In genomic region chr7:155935005-155935557, GRCh38 we compare ENCODE assay signal across 27 cellular contexts.
DNase-seq lines count a peak whose midpoint lies in the region; ATAC-seq and TF ChIP-seq lines count a peak whose summit lies in the region.
"Had no signal": no experiment of that assay in that cellular context is flagged by ENCODE, and none has a peak within 500 bp of the region (broad histone marks: within the 10 kb centered on the region; RNA-seq: fewer than 3 reads in every experiment).

No MANE protein-coding gene starts in this region.

- no peak for TF ChIP-seq CTCF in HEK293 (tag by site-specific recombination; IDR thresholded peaks at IDR 0.05)
- no peak for TF ChIP-seq CTCF in RWPE2 (IDR thresholded peaks at IDR 0.05; ENCODE audit: poor library complexity, severe bottlenecking)
- no peak for TF ChIP-seq CTCF in progenitor cell of endocrine pancreas (IDR thresholded peaks at IDR 0.05; ENCODE audit: unreplicated experiment)

- peaks cover 14% of the 10 kb centered on the region for H3K27me3 Mint-ChIP-seq in activated T-cell treated with anti-CD3 and anti-CD28 coated beads, Interleukin-2, amount 50 U/mL, for 72 hours (ENCODE audit: low read depth)
- H3K27me3 Mint-ChIP-seq in progenitor cell of endocrine pancreas = peaks cover 42% of the 10 kb centered on the region

- H3K4me1 ChIP-seq in HEK293 (ENCODE audit: control insufficient read depth, insufficient read depth, low read length) (no peaks in the 10 kb centered on the region), RWPE2 (ENCODE audit: insufficient read depth, poor library complexity, severe bottlenecking) (no peaks in the 10 kb centered on the region)
- H3K4me1 ChIP-seq: A549; BLaER1 treated with 17β-estradiol and CSF1 and Interleukin-3, amounts not matched to agents 10 nM and 100 nM had no signal

- CTCF ChIA-PET in HEK293 (lab: Yijun Ruan, JAX) = no interaction called here

- H3K27me3 ChIP-seq in RWPE2 (ENCODE audit: insufficient read depth, poor library complexity, severe bottlenecking) = no peaks in the 10 kb centered on the region
- H3K27me3 ChIP-seq: BLaER1 treated with 17β-estradiol and CSF1 and Interleukin-3, amounts not matched to agents 10 nM and 100 nM had no signal

- POLR2A ChIA-PET in HEK293 (lab: Yijun Ruan, JAX) = no interaction called here

- H3K4me3 ChIP-seq in HEK293 (ENCODE audit: low read depth, low read length) (no peak overlapping the region), RWPE2 (ENCODE audit: severe bottlenecking) (no peak overlapping the region)
- H3K4me3 ChIP-seq: A549; BLaER1 treated with 17β-estradiol and CSF1 and Interleukin-3, amounts not matched to agents 10 nM and 100 nM; SK-N-MC had no signal

- H3K36me3 ChIP-seq in HEK293 (ENCODE audit: control insufficient read depth in 2 of 2, insufficient read depth in 1 of 2, low read length in 2 of 2) = no peaks in the 10 kb centered on the region
- H3K36me3 ChIP-seq in RWPE2 (ENCODE audit: low read depth) = no peaks in the 10 kb centered on the region
- H3K36me3 ChIP-seq: BLaER1 treated with 17β-estradiol and CSF1 and Interleukin-3, amounts not matched to agents 10 nM and 100 nM had no signal

- H3K27ac ChIP-seq in HEK293 (ENCODE audit: extremely low read depth, low read depth, low read length) = no peak overlapping the region
- no peak overlapping the region for H3K27ac ChIP-seq in RWPE2 (ENCODE audit: poor library complexity, severe bottlenecking)
- H3K27ac ChIP-seq: BLaER1 treated with 17β-estradiol and CSF1 and Interleukin-3, amounts not matched to agents 10 nM and 100 nM; HL-60; RWPE1; SK-N-MC had no signal

- H3K27ac Mint-ChIP-seq in activated T-cell treated with anti-CD3 and anti-CD28 coated beads, Interleukin-2, amount 50 U/mL, for 72 hours = no peak overlapping the region
- peak overlapping the region; percentile 1 for H3K27ac Mint-ChIP-seq in progenitor cell of endocrine pancreas
- H3K27ac Mint-ChIP-seq: CD4-positive, alpha-beta T cell had no signal

- ATAC-seq in activated T-cell treated with anti-CD3 and anti-CD28 coated beads, Interleukin-2, amount 50 U/mL, for 72 hours (replicated peaks in 1 of 2) = peak; percentile 34 to 35
- ATAC-seq in RWPE2 (ENCODE audit: low read depth) = peak; percentile 21; the same call in 1 of the 3 replicates
- ATAC-seq: A549, HCT116, Panc1 had no signal

- H3K36me3 Mint-ChIP-seq in activated T-cell treated with anti-CD3 and anti-CD28 coated beads, Interleukin-2, amount 50 U/mL, for 72 hours (ENCODE audit: insufficient read depth in 2 of 2) = peaks cover 1 to 4% of the 10 kb centered on the region in 2 donors
- peaks cover under 1% of the 10 kb centered on the region for H3K36me3 Mint-ChIP-seq in progenitor cell of endocrine pancreas (ENCODE audit: insufficient read depth)

- no peak overlapping the region for H3K4me3 Mint-ChIP-seq in activated T-cell treated with anti-CD3 and anti-CD28 coated beads, Interleukin-2, amount 50 U/mL, for 72 hours
- no peak overlapping the region for H3K4me3 Mint-ChIP-seq in progenitor cell of endocrine pancreas (ENCODE audit: low read depth)
- H3K4me3 Mint-ChIP-seq: CD4-positive, alpha-beta T cell had no signal

- H3K9me3 Mint-ChIP-seq in activated T-cell treated with anti-CD3 and anti-CD28 coated beads, Interleukin-2, amount 50 U/mL, for 72 hours = peaks cover 5 to 24% of the 10 kb centered on the region in 2 donors
- peaks cover 16% of the 10 kb centered on the region for H3K9me3 Mint-ChIP-seq in progenitor cell of endocrine pancreas (ENCODE audit: low read depth)

- no peaks in the 10 kb centered on the region for H3K9me3 ChIP-seq in HEK293 (ENCODE audit: control insufficient read depth, insufficient read depth, low read depth, low read length)
- peaks cover 2% of the 10 kb centered on the region for H3K9me3 ChIP-seq in RWPE2 (ENCODE audit: severe bottlenecking)

- no peak for DNase-seq in activated T-cell treated with anti-CD3 and anti-CD28 coated beads, Interleukin-2, amount 50 U/mL, for 72 hours
- DNase-seq in activated T-cell treated with anti-CD3 and anti-CD28 coated beads for 4 hours = no peak
- DNase-seq in RWPE2 (ENCODE audit: low spot score) = no peak
- no peak for DNase-seq in progenitor cell of endocrine pancreas (ENCODE audit: low spot score, unreplicated experiment)
- no peak for DNase-seq in SIG-M5 (lab: John Stamatoyannopoulos, UW)
- DNase-seq in COLO668 (lab: John Stamatoyannopoulos, UW; ENCODE audit: unreplicated experiment) = no peak
- DNase-seq: AML-193; CD4-positive, alpha-beta T cell; COR-L47; DMS79 treated with DMSO at 0.1 percent for 48 hours; GF-D8; Karpas-422; NCI-H1092; NCI-H1417 treated with DMSO at 0.1 percent for 48 hours; NCI-H1694 treated with DMSO at 0.1 percent for 48 hours; NCI-H2107; NCI-H446 treated with DMSO at 0.1 percent for 48 hours; NCI-H526; SHP77 treated with DMSO at 0.1 percent for 48 hours had no signal

- peaks cover 8% of the 10 kb centered on the region for H3K4me1 Mint-ChIP-seq in activated T-cell treated with anti-CD3 and anti-CD28 coated beads, Interleukin-2, amount 50 U/mL, for 72 hours (ENCODE audit: low read depth)
- no peaks in the 10 kb centered on the region for H3K4me1 Mint-ChIP-seq in progenitor cell of endocrine pancreas (ENCODE audit: low read depth)

TF ChIP-seq in HEK293, 187 proteins besides CTCF, POLR2A, EP300 and RAD21:
- no peak for TF ChIP-seq ZNF791 (tag by site-specific recombination; IDR thresholded peaks at IDR 0.05)
- TF ChIP-seq ZNF513 (tag by site-specific recombination; IDR thresholded peaks at IDR 0.05) = peak; percentile 87
